ENCODE assay signal across 13 cellular contexts in the genomic region with DNA sequence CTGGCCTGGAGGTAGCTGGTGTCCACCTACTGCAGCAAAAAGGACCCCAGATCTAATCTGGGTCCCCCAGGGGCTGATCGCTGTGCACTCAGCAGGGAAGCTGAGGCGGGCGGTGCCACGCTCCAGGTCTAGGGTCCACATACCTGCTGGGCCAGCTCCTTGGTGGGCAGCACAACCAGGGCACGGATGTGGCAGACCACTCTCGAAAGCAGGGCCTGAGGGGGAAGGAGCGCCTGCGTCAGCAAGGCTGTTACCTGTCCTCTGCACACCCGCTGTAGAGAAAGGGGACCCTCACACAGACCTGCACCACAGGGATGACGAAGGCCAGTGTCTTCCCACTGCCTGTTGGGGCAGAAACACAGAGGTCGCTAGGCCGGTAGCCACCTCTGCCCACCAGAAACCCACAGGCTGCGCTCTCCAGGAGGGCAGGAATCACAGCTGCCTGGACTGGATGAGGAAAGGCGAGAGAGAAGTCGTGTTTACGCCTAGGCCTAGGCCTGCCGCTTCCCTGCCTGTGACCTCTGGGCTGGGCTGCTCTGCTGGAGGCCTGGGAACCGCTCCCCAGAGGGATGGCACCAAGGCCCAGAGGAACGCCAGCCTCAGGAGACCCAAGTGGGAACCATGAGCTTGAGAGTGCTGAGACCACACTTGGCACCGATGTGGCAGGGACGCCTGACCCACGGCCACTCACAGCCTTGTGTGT. TPM values are rescaled to one million over a fixed set of nuclear protein-coding genes. Genes with fewer than 3 reads are reported as not detected.
DNase-seq lines count a peak whose midpoint lies in the region; ATAC-seq, FAIRE-seq and TF ChIP-seq lines count a peak whose summit lies in the region.
"Had no signal": no experiment of that assay in that cellular context is flagged by ENCODE, and none has a peak within 500 bp of the region (broad histone marks: within the 10 kb centered on the region; RNA-seq: fewer than 3 reads in every experiment).

No MANE protein-coding gene starts in this region.

- in situ Hi-C loops in HepG2 (cut with HindIII; ENCODE audit: extremely low pct_ligation_motif_present, low pct_unique_long_range_greater_than_20kb) = no loop called here

- intact Hi-C loops in left ventricle myocardium inferior (cut with micrococcal nuclease) = no loop called here
- intact Hi-C loops in cardiac septum (cut with DNase I) = no loop called here
- intact Hi-C loops in activated B cell treated with CpG ODN at 0.5 μM for 24 hours (cut with micrococcal nuclease) = no loop called here
- intact Hi-C loops in HepG2 (cut with micrococcal nuclease; ENCODE audit: unreplicated experiment) = no loop called here

- H3K4me2 ChIP-seq in HepG2 (ENCODE audit: low read depth, low read length) = peak overlapping the region; percentile 94; the same call in 1 of the 2 replicates

- H3K9me3 Mint-ChIP-seq in activated B cell treated with CpG ODN at 0.5 μM for 24 hours = no peaks in the 10 kb centered on the region

- TF ChIP-seq CTCF in left ventricle myocardium inferior (IDR thresholded peaks at IDR 0.05; ENCODE audit: borderline replicate concordance) (no peak), activated B cell treated with CpG ODN at 0.5 μM for 24 hours (IDR thresholded peaks at IDR 0.05) (no peak), HepG2 (CRISPR knock-in tag; IDR thresholded peaks at IDR 0.05) (no peak), upper lobe of left lung (IDR thresholded peaks at IDR 0.05) (no peak)

- H3K9ac ChIP-seq in HepG2 (ENCODE audit: insufficient read depth, low read depth, low read length) = 0 out of 2 replicates have a peak overlapping the region, but pooled peaks have one; percentile 80

- no peak overlapping the region for H2AFZ ChIP-seq in HepG2 (ENCODE audit: low read length)

- no peak overlapping the region for H3K27ac Mint-ChIP-seq in activated B cell treated with CpG ODN at 0.5 μM for 24 hours

- no peak for ATAC-seq in activated B cell treated with CpG ODN at 0.5 μM for 24 hours (ENCODE audit: low read depth)
- ATAC-seq in HepG2 = no peak
- no peak for ATAC-seq in upper lobe of left lung (ENCODE audit: low FRiP score in 2 of 2)
- no peak for ATAC-seq in HG03025 (IDR thresholded peaks at IDR 0.05; ENCODE audit: low FRiP score, unreplicated experiment)

- CTCF ChIA-PET in activated B cell treated with CpG ODN at 0.5 μM for 24 hours (lab: Charles Lee) = no interaction called here
- CTCF ChIA-PET in HepG2 (lab: Yijun Ruan, JAX; ENCODE audit: low intra/inter-chr PET ratio, low total read pairs) = no interaction called here

- H3K27ac ChIP-seq in left ventricle myocardium inferior (replicated peaks) (no peak overlapping the region), HepG2 (ENCODE audit: extremely low read length, insufficient read depth, low read length) (no peak overlapping the region), upper lobe of left lung (no peak overlapping the region)

- H3K4me1 Mint-ChIP-seq in activated B cell treated with CpG ODN at 0.5 μM for 24 hours = peaks cover 35% of the 10 kb centered on the region

- peaks cover 42% of the 10 kb centered on the region for H3K36me3 Mint-ChIP-seq in activated B cell treated with CpG ODN at 0.5 μM for 24 hours (ENCODE audit: low read depth)

- no TSS peak for BruUV-seq in HepG2 (replicated peaks; lab: Mats Ljungman, UMichigan)

- H3K4me3 Mint-ChIP-seq in activated B cell treated with CpG ODN at 0.5 μM for 24 hours = peak overlapping the region; percentile 82

- peaks cover 34% of the 10 kb centered on the region for H3K4me1 ChIP-seq in left ventricle myocardium inferior
- H3K4me1 ChIP-seq in HepG2 (ENCODE audit: insufficient read depth, low read length) = peaks cover 17% of the 10 kb centered on the region
- peaks cover 20 to 40% (median 24%) of the 10 kb centered on the region in 4 donors for H3K4me1 ChIP-seq in upper lobe of left lung

- no peak for FAIRE-seq in HepG2 (lab: Jason Lieb, UNC)
- FAIRE-seq: frontal cortex had no signal

- POLR2A ChIA-PET in activated B cell treated with CpG ODN at 0.5 μM for 24 hours (lab: Charles Lee) = no interaction called here
- POLR2A ChIA-PET in HepG2 (lab: Yijun Ruan, JAX) = no interaction called here

- DNase-seq in left ventricle myocardium inferior = no peak
- DNase-seq in cardiac septum (ENCODE audit: low spot score) = no peak
- DNase-seq in activated B cell treated with CpG ODN at 0.5 μM for 24 hours = no peak
- no peak for DNase-seq in HepG2 (ENCODE audit: low spot score)
- peak; percentile 19 to 72 for DNase-seq in upper lobe of left lung
- DNase-seq in DMS53 (lab: John Stamatoyannopoulos, UW) = no peak
- DNase-seq in activated gamma-delta T cell (lab: John Stamatoyannopoulos, UW) = no peak
- DNase-seq: COR-L47; NCI-H1105; NCI-H82; stimulated activated CD4-positive, alpha-beta T cell treated with anti-CD3 and anti-CD28 coated beads, Interleukin-4, amount 100 ng/mL, for 4 hours had no signal

- peaks cover 26% of the 10 kb centered on the region for H3K79me2 ChIP-seq in HepG2 (ENCODE audit: insufficient read depth, low read length)

- TF ChIP-seq POLR2A in HepG2 (IDR thresholded peaks at IDR 0.05; ENCODE audit: insufficient read depth in 1 of 2, low read depth in 2 of 2, low read length in 2 of 2) (no peak), upper lobe of left lung (IDR thresholded peaks at IDR 0.05) (no peak)

- no peaks in the 10 kb centered on the region for H3K27me3 ChIP-seq in left ventricle myocardium inferior (ENCODE audit: low read depth)
- H3K27me3 ChIP-seq in HepG2 (ENCODE audit: control insufficient read depth in 1 of 2, insufficient read depth in 2 of 2, low read length in 2 of 2) = no peaks in the 10 kb centered on the region; a peak in 1 of 5 replicates
- H3K27me3 ChIP-seq in upper lobe of left lung = no peaks in the 10 kb centered on the region

- no peaks in the 10 kb centered on the region for H3K27me3 Mint-ChIP-seq in activated B cell treated with CpG ODN at 0.5 μM for 24 hours

- 97% methylated on average over 15 of the region's 22 CpGs for WGBS in HepG2 (ENCODE audit: low lambda C conversion rate)
- 91 to 97% methylated on average over 6 to 22 of the region's 22 CpGs for WGBS in upper lobe of left lung, 2 donors

- TF ChIP-seq RAD21 in HepG2 (CRISPR knock-in tag; IDR thresholded peaks at IDR 0.05) = no peak

- H3K4me3 ChIP-seq in left ventricle myocardium inferior (peak overlapping the region; percentile 83), HepG2 (replicated peaks in 1 of 3; ENCODE audit: insufficient read depth in 1 of 3, low read depth in 2 of 3, low read length in 3 of 3) (peak overlapping the region in 2 of 3 experiments; percentile 85 to 99; a peak in 3 of 6 replicates), upper lobe of left lung (peak overlapping the region in 1 of 4 donors; percentile 96)

- H3K36me3 ChIP-seq in left ventricle myocardium inferior (peaks cover 51% of the 10 kb centered on the region), HepG2 (replicated peaks in 1 of 2; ENCODE audit: control insufficient read depth in 1 of 2, insufficient read depth in 2 of 2, low read length in 2 of 2) (peaks cover 26 to 35% of the 10 kb centered on the region in 2 experiments), upper lobe of left lung (peaks cover 7 to 55% (median 41%) of the 10 kb centered on the region in 4 donors)

- no peaks in the 10 kb centered on the region for H4K20me1 ChIP-seq in HepG2 (ENCODE audit: insufficient read depth, low read length)

- TF ChIP-seq EP300 in HepG2 (IDR thresholded peaks at IDR 0.05; ENCODE audit: low read depth in 2 of 2, low read length in 2 of 2) (no peak), HepG2 (CRISPR knock-in tag; IDR thresholded peaks at IDR 0.05; ENCODE audit: borderline replicate concordance) (no peak), upper lobe of left lung (IDR thresholded peaks at IDR 0.05) (no peak)

- H3K9me3 ChIP-seq in left ventricle myocardium inferior (replicated peaks) (no peaks in the 10 kb centered on the region), HepG2 (ENCODE audit: low read length) (no peaks in the 10 kb centered on the region), upper lobe of left lung (no peaks in the 10 kb centered on the region)

RNA-seq across cellular contexts. Expression of gene DDX51, which starts 2.0 kb away (rescaled TPM):
- 9.0 TPM for total RNA-seq in left ventricle myocardium inferior
- 9.6 TPM for total RNA-seq in cardiac septum
- total RNA-seq in activated B cell treated with CpG ODN at 0.5 μM for 24 hours = 39.9 and 43.0 TPM in 2 replicates
- 3.5 and 10.1 TPM in 2 replicates for total RNA-seq in HepG2 (2016; rRNA removed; fragmentation: Illumina TruSeq; extraction: Trizol)
- 3.5 and 3.6 TPM in 2 replicates for total RNA-seq in HepG2 (2016; cell fraction: cytosol; rRNA removed; fragmentation: Illumina TruSeq; extraction: Trizol; ENCODE audit: low read depth)
- 2.7 and 9.3 TPM in 2 replicates for total RNA-seq in HepG2 (2016; cell fraction: insoluble cytoplasmic fraction; rRNA removed; fragmentation: Illumina TruSeq; extraction: Trizol)
- 2.5 and 3.2 TPM in 2 replicates for total RNA-seq in HepG2 (2016; cell fraction: membrane; rRNA removed; fragmentation: Illumina TruSeq; extraction: Trizol)
- total RNA-seq in HepG2 (2016; cell fraction: nucleus; rRNA removed; fragmentation: Illumina TruSeq; extraction: Trizol) = 9.6 and 14.3 TPM in 2 replicates
- 10.1 and 11.6 TPM in 2 replicates for polyA plus RNA-seq in HepG2 (2011; rRNA removed)
- 3.4 and 4.5 TPM in 2 replicates for polyA plus RNA-seq in HepG2 (2011; cell fraction: cytosol; rRNA removed)
- polyA plus RNA-seq in HepG2 (2011; cell fraction: nucleus; rRNA removed) = 66.0 and 70.7 TPM in 2 replicates
- polyA plus RNA-seq in HepG2 (2012) = 9.1 and 11.4 TPM in 2 replicates
- 0.85 and 1.1 TPM in 2 replicates for polyA plus RNA-seq in HepG2 (2016; cell fraction: cytosol; fragmentation: Illumina TruSeq; extraction: Trizol; ENCODE audit: low read depth)
- polyA plus RNA-seq in HepG2 (2016; cell fraction: insoluble cytoplasmic fraction; fragmentation: Illumina TruSeq; extraction: Trizol; ENCODE audit: low read depth) = 4.4 and 5.8 TPM in 2 replicates
- 1.2 and 2.1 TPM in 2 replicates for polyA plus RNA-seq in HepG2 (2016; cell fraction: membrane; fragmentation: Illumina TruSeq; extraction: Trizol; ENCODE audit: low read depth)
- 41.8 and 50.5 TPM in 2 replicates for polyA plus RNA-seq in HepG2 (2016; cell fraction: nucleus; fragmentation: Illumina TruSeq; extraction: Trizol; ENCODE audit: insufficient read depth, low read depth)
- polyA minus RNA-seq in HepG2 (2011; rRNA and poly(A)+ RNA removed; ENCODE audit: low replicate concordance) = 10.7 and 19.6 TPM in 2 replicates
- 3.3 and 4.1 TPM in 2 replicates for polyA minus RNA-seq in HepG2 (2011; cell fraction: cytosol; rRNA and poly(A)+ RNA removed)
- polyA minus RNA-seq in HepG2 (2011; cell fraction: nucleus; rRNA and poly(A)+ RNA removed) = 14.7 and 15.7 TPM in 2 replicates
- total RNA-seq in upper lobe of left lung = 10 to 100 TPM in 5 of 6 donors, 1 to 10 TPM in 1; 8.7 to 23.5 (median 19.2) TPM

RNA-seq across cellular contexts. Expression of gene NOC4L, which starts 2.1 kb away (rescaled TPM):
- 10.3 TPM for total RNA-seq in left ventricle myocardium inferior
- 8.6 TPM for total RNA-seq in cardiac septum
- 28.1 and 29.1 TPM in 2 replicates for total RNA-seq in activated B cell treated with CpG ODN at 0.5 μM for 24 hours
- total RNA-seq in HepG2 (2016; rRNA removed; fragmentation: Illumina TruSeq; extraction: Trizol) = 12.1 and 14.6 TPM in 2 replicates
- 7.5 and 7.6 TPM in 2 replicates for total RNA-seq in HepG2 (2016; cell fraction: cytosol; rRNA removed; fragmentation: Illumina TruSeq; extraction: Trizol; ENCODE audit: low read depth)
- total RNA-seq in HepG2 (2016; cell fraction: insoluble cytoplasmic fraction; rRNA removed; fragmentation: Illumina TruSeq; extraction: Trizol) = 9.2 and 14.5 TPM in 2 replicates
- 8.8 and 9.0 TPM in 2 replicates for total RNA-seq in HepG2 (2016; cell fraction: membrane; rRNA removed; fragmentation: Illumina TruSeq; extraction: Trizol)
- total RNA-seq in HepG2 (2016; cell fraction: nucleus; rRNA removed; fragmentation: Illumina TruSeq; extraction: Trizol) = 9.0 and 10.7 TPM in 2 replicates
- polyA plus RNA-seq in HepG2 (2011; rRNA removed) = 4.3 and 4.6 TPM in 2 replicates
- 2.7 and 4.4 TPM in 2 replicates for polyA plus RNA-seq in HepG2 (2011; cell fraction: cytosol; rRNA removed)
- 14.6 and 21.3 TPM in 2 replicates for polyA plus RNA-seq in HepG2 (2011; cell fraction: nucleus; rRNA removed)
- 7.9 and 11.5 TPM in 2 replicates for polyA plus RNA-seq in HepG2 (2012)
- polyA plus RNA-seq in HepG2 (2016; cell fraction: cytosol; fragmentation: Illumina TruSeq; extraction: Trizol; ENCODE audit: low read depth) = 11.7 and 12.8 TPM in 2 replicates
- 14.6 and 19.7 TPM in 2 replicates for polyA plus RNA-seq in HepG2 (2016; cell fraction: insoluble cytoplasmic fraction; fragmentation: Illumina TruSeq; extraction: Trizol; ENCODE audit: low read depth)
- 9.3 and 11.4 TPM in 2 replicates for polyA plus RNA-seq in HepG2 (2016; cell fraction: membrane; fragmentation: Illumina TruSeq; extraction: Trizol; ENCODE audit: low read depth)
- polyA plus RNA-seq in HepG2 (2016; cell fraction: nucleus; fragmentation: Illumina TruSeq; extraction: Trizol; ENCODE audit: insufficient read depth, low read depth) = 25.5 and 25.9 TPM in 2 replicates
- polyA minus RNA-seq in HepG2 (2011; rRNA and poly(A)+ RNA removed; ENCODE audit: low replicate concordance) = 5.3 and 10.2 TPM in 2 replicates
- 4.2 and 4.3 TPM in 2 replicates for polyA minus RNA-seq in HepG2 (2011; cell fraction: cytosol; rRNA and poly(A)+ RNA removed)
- 2.7 and 3.7 TPM in 2 replicates for polyA minus RNA-seq in HepG2 (2011; cell fraction: nucleus; rRNA and poly(A)+ RNA removed)
- 10 to 100 TPM in 5 of 6 donors, 1 to 10 TPM in 1; 7.4 to 22.4 (median 19.2) TPM for total RNA-seq in upper lobe of left lung

Comparison
In these comparisons a context has a peak if more than half of its experiments do, and no peak if none do; other contexts are left out.
1. DNase-seq: peak in upper lobe of left lung (2 of 2); none in left ventricle myocardium inferior (single experiment), cardiac septum (single experiment), activated B cell treated with CpG ODN at 0.5 μM for 24 hours (single experiment), HepG2 (single experiment), DMS53 (single experiment) and activated gamma-delta T cell (single experiment).